ENCODE assay signal across 1 cellular context in the genomic region with DNA sequence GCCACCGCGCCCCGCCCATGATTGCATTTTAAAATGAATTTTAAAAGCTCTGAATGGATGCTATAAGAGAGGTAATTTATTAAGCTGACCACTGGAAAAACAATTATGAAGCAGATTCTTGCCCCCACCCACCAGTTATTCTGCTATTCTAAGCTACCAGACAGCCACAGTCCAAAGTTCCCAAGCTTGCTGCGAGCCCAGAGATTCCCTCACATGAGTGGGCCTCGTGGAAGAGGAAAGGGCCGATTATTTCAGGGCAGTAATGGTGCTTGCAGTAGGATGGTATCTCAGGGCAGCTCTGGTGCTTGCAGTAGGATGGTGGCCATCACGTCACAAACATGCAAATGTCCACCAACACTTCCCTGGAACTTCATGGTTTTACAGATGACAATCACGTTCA.
TF ChIP-seq lines count a peak whose summit lies in the region.

No MANE protein-coding gene starts in this region.

TF ChIP-seq in liver, 16 proteins besides CTCF, POLR2A, EP300 and RAD21 (continued from another document):
- TF ChIP-seq, protein P1, sequence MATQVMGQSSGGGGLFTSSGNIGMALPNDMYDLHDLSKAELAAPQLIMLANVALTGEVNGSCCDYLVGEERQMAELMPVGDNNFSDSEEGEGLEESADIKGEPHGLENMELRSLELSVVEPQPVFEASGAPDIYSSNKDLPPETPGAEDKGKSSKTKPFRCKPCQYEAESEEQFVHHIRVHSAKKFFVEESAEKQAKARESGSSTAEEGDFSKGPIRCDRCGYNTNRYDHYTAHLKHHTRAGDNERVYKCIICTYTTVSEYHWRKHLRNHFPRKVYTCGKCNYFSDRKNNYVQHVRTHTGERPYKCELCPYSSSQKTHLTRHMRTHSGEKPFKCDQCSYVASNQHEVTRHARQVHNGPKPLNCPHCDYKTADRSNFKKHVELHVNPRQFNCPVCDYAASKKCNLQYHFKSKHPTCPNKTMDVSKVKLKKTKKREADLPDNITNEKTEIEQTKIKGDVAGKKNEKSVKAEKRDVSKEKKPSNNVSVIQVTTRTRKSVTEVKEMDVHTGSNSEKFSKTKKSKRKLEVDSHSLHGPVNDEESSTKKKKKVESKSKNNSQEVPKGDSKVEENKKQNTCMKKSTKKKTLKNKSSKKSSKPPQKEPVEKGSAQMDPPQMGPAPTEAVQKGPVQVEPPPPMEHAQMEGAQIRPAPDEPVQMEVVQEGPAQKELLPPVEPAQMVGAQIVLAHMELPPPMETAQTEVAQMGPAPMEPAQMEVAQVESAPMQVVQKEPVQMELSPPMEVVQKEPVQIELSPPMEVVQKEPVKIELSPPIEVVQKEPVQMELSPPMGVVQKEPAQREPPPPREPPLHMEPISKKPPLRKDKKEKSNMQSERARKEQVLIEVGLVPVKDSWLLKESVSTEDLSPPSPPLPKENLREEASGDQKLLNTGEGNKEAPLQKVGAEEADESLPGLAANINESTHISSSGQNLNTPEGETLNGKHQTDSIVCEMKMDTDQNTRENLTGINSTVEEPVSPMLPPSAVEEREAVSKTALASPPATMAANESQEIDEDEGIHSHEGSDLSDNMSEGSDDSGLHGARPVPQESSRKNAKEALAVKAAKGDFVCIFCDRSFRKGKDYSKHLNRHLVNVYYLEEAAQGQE (IDR thresholded peaks at IDR 0.05) = no peak
